In the genomic region with DNA sequence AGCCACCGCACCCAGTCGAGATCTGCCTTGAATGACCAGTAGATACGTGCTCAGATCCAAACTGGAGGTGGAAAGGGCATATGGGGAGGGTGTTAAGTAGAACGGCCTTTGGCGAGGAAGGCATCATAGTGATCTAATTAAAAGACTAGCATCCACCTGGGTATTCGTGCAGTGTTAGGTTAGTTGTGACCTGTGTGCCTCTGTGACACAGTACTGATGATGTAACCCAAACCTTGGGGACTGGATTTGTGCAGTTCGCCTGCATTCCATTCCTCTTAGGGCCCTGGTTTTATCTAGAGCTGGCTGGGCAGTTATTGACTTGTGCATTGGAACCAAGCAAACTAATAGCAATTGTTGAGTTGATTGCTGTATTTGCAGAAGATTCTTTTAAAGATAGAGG, we compare ENCODE assay signal across 34 cellular contexts. TPM values are rescaled to one million over a fixed set of nuclear protein-coding genes. Genes with fewer than 3 reads are reported as not detected.
DNase-seq lines count a peak whose midpoint lies in the region; ATAC-seq, FAIRE-seq and TF ChIP-seq lines count a peak whose summit lies in the region.
"Had no signal": no experiment of that assay in that cellular context is flagged by ENCODE, and none has a peak within 500 bp of the region (broad histone marks: within the 10 kb centered on the region; RNA-seq: fewer than 3 reads in every experiment).

No MANE protein-coding gene starts in this region.

- H3K36me3 ChIP-seq in H1 (ENCODE audit: control insufficient read depth in 2 of 4, insufficient read depth in 4 of 4, low read length in 3 of 4) (no peaks in the 10 kb centered on the region), right lobe of liver (no peaks in the 10 kb centered on the region)
- H3K36me3 ChIP-seq: sigmoid colon had no signal

- H3K79me2 ChIP-seq in H1 (ENCODE audit: control insufficient read depth in 1 of 2, insufficient read depth in 2 of 2, low read length in 2 of 2) = no peaks in the 10 kb centered on the region

- H4K91ac ChIP-seq in H1 (replicated peaks; ENCODE audit: insufficient read length, low read length) = no peak overlapping the region

- 88% methylated on average over 7 of the region's 7 CpGs; no CpG with 5 or more reads in 1 of the 2 experiments for WGBS in H1 (ENCODE audit: extremely low coverage in 1 of 2, insufficient coverage in 1 of 2, insufficient read length in 1 of 2, insufficient replicate concordance in 2 of 2, low coverage in 1 of 2, low lambda C conversion rate in 2 of 2, missing lambda C conversion rate in 1 of 2), 2 experiments
- WGBS in right lobe of liver (ENCODE audit: insufficient coverage, low coverage, low lambda C conversion rate, missing lambda C conversion rate) = 74% methylated on average over 7 of the region's 7 CpGs

- TF ChIP-seq CTCF in H1 (IDR thresholded peaks at IDR 0.05; ENCODE audit: control extremely low read depth in 1 of 3, insufficient read depth in 1 of 3, low read depth in 1 of 3, low read length in 3 of 3) (no peak), right lobe of liver (IDR thresholded peaks at IDR 0.05) (no peak)

- no peak for FAIRE-seq in H1 (lab: Jason Lieb, UNC)
- FAIRE-seq: astrocyte, GM12891, keratinocyte, RCC 7860, TTC549, urothelium cell line had no signal

- no peak overlapping the region for H2BK20ac ChIP-seq in H1 (ENCODE audit: low read length)

- CTCF ChIA-PET in H1 (lab: Charles Lee; ENCODE audit: partially characterized antibody) = interaction anchor here (0.5 kb wide), 1 partner anchor 27 kb away, joined by 3 read pairs; no protein-coding TSS in a partner anchor

- POLR2A ChIA-PET in H1 (lab: Charles Lee; ENCODE audit: partially characterized antibody) = no interaction called here

- intact Hi-C loops in right lobe of liver (cut with DNase I) = no loop called here

- no peak overlapping the region for H2AFZ ChIP-seq in H1 (ENCODE audit: low read length)

- H3K27me3 ChIP-seq in H1 (replicated peaks in 1 of 4; ENCODE audit: control insufficient read depth in 3 of 4, extremely low read depth in 1 of 4, insufficient read depth in 3 of 4, low read length in 3 of 4) (no peaks in the 10 kb centered on the region), right lobe of liver (no peaks in the 10 kb centered on the region)
- H3K27me3 ChIP-seq: dorsolateral prefrontal cortex, sigmoid colon had no signal

- DNase-seq in SIG-M5 treated with dmso at 0.1 percent for 504 hours (lab: John Stamatoyannopoulos, UW; ENCODE audit: unreplicated experiment) (peak; percentile 69), SIG-M5 (lab: John Stamatoyannopoulos, UW) (no peak), H1 (ENCODE audit: low read depth in 1 of 2, low spot score in 2 of 2) (no peak), right lobe of liver (no peak), activated gamma-delta T cell (lab: John Stamatoyannopoulos, UW) (no peak), occipital lobe (lab: John Stamatoyannopoulos, UW) (no peak), NCI-H2196 (lab: John Stamatoyannopoulos, UW; ENCODE audit: unreplicated experiment) (no peak)
- DNase-seq: activated CD4-positive, CD25-positive, alpha-beta regulatory T cell treated with anti-CD3 and anti-CD28 coated beads, Interleukin-2, amount 50 U/mL, for 72 hours; activated CD8-positive, alpha-beta T cell treated with anti-CD3 and anti-CD28 coated beads for 36 hours; activated T-cell treated with anti-CD3 and anti-CD28 coated beads for 4 hours; CD4-positive, CD25-positive, alpha-beta regulatory T cell; dorsolateral prefrontal cortex; HCEC 1CT; mucosa of descending colon; NCI-H1417 treated with DMSO at 0.1 percent for 48 hours; posterior cingulate gyrus; sigmoid colon; stimulated activated CD4-positive, alpha-beta T cell treated with anti-CD3 and anti-CD28 coated beads, Interleukin-4, amount 100 ng/mL, for 4 hours; T-cell had no signal

- no peak overlapping the region for H2BK15ac ChIP-seq in H1 (ENCODE audit: low read length)

- H3K4me2 ChIP-seq in H1 (ENCODE audit: insufficient read depth in 1 of 2, low read depth in 2 of 2, low read length in 2 of 2) = no peak overlapping the region
- H3K4me2 ChIP-seq: KMS-11 had no signal

- no peak overlapping the region for H2BK5ac ChIP-seq in H1 (ENCODE audit: low read depth, low read length)

- H3K4ac ChIP-seq in H1 (replicated peaks; ENCODE audit: insufficient read length, low read depth, low read length) = no peak overlapping the region

- H4K5ac ChIP-seq in H1 (ENCODE audit: insufficient read length, low read depth, low read length) = no peak overlapping the region

- peak in 3 of 4 donors; percentile 13 to 94 (median 63) for ATAC-seq in right lobe of liver
- no peak for ATAC-seq in HG02840 (IDR thresholded peaks at IDR 0.05; ENCODE audit: low FRiP score, unreplicated experiment)
- ATAC-seq: activated CD8-positive, alpha-beta T cell treated with anti-CD3 and anti-CD28 coated beads for 36 hours; mucosa of descending colon; stimulated activated memory B cell treated with anti-CD40 and anti-IgM and Interleukin-4, amounts not matched to agents 10 μg/mL and 1 μg/mL and 100 μg/mL, for 72 hours; T-cell had no signal

- H3K56ac ChIP-seq in H1 (replicated peaks; ENCODE audit: insufficient read length, low read depth, low read length) = no peak overlapping the region

- no peaks in the 10 kb centered on the region for H3K79me1 ChIP-seq in H1 (ENCODE audit: low read depth, low read length)

- H3K27ac ChIP-seq in H1 (ENCODE audit: low read depth, low read length) (no peak overlapping the region), right lobe of liver (no peak overlapping the region)
- H3K27ac ChIP-seq: dorsolateral prefrontal cortex, KMS-11, sigmoid colon had no signal

- no peaks in the 10 kb centered on the region for H3K23me2 ChIP-seq in H1 (ENCODE audit: low read depth, low read length)

- H3K9ac ChIP-seq in H1 (replicated peaks in 1 of 4; ENCODE audit: extremely low read depth in 1 of 4, low read depth in 3 of 4, low read length in 3 of 4) = no peak overlapping the region
- H3K9ac ChIP-seq: KMS-11 had no signal

- no peak overlapping the region for H3K4me3 ChIP-seq in H1 (ENCODE audit: extremely low read depth in 1 of 4, insufficient read depth in 2 of 4, low read depth in 3 of 4, low read length in 4 of 4)
- no peak overlapping the region for H3K4me3 ChIP-seq in right lobe of liver
- H3K4me3 ChIP-seq: dorsolateral prefrontal cortex, mucosa of descending colon, sigmoid colon had no signal

- 0 out of 2 replicates have a peak overlapping the region, but pooled peaks have one; percentile 65 for H2AK5ac ChIP-seq in H1 (ENCODE audit: low read depth, low read length)

- H4K20me1 ChIP-seq in H1 (replicated peaks in 1 of 2; ENCODE audit: control insufficient read depth in 1 of 2, insufficient read depth in 2 of 2, low read length in 2 of 2) = no peaks in the 10 kb centered on the region

- TF ChIP-seq POLR2A in H1 (IDR thresholded peaks at IDR 0.05; ENCODE audit: control extremely low read depth in 1 of 2, low read depth in 2 of 2, low read length in 2 of 2) (no peak), right lobe of liver (IDR thresholded peaks at IDR 0.05) (no peak)

- H2BK12ac ChIP-seq in H1 (ENCODE audit: low read depth, low read length) = no peak overlapping the region

- TF ChIP-seq EP300 in H1 (IDR thresholded peaks at IDR 0.05; ENCODE audit: borderline replicate concordance in 1 of 2, low read depth in 2 of 2, low read length in 2 of 2) = no peak

- TF ChIP-seq RAD21 in H1 (IDR thresholded peaks at IDR 0.05 in 1 of 2, conservative IDR thresholded peaks at IDR 0.05 in 1 of 2; ENCODE audit: low read depth in 2 of 2, low read length in 2 of 2) = no peak

- H2BK120ac ChIP-seq in H1 (replicated peaks; ENCODE audit: low read depth, low read length) = no peak overlapping the region

- no peak overlapping the region for H4K8ac ChIP-seq in H1 (ENCODE audit: extremely low read depth, insufficient read depth, low read length)

- H3K9me3 ChIP-seq in H1 (ENCODE audit: insufficient read depth in 2 of 2, low read depth in 1 of 2, low read length in 1 of 2) = no peaks in the 10 kb centered on the region
- H3K9me3 ChIP-seq in right lobe of liver = no peaks in the 10 kb centered on the region
- H3K9me3 ChIP-seq: mucosa of descending colon, sigmoid colon had no signal

- H3K4me1 ChIP-seq in H1 (replicated peaks in 1 of 4; ENCODE audit: control insufficient read depth in 3 of 4, insufficient read depth in 4 of 4, low read length in 3 of 4) = no peaks in the 10 kb centered on the region
- H3K4me1 ChIP-seq in right lobe of liver = no peaks in the 10 kb centered on the region
- H3K4me1 ChIP-seq: sigmoid colon had no signal

- H3K18ac ChIP-seq in H1 (ENCODE audit: extremely low read depth, low read length) = no peak overlapping the region

- H3K23ac ChIP-seq in H1 (ENCODE audit: insufficient read length) = no peak overlapping the region

- no peak overlapping the region for H3K14ac ChIP-seq in H1 (ENCODE audit: insufficient read length)

TF ChIP-seq in H1, 55 proteins besides CTCF, POLR2A, EP300 and RAD21 (continues in another document):
- TF ChIP-seq SP1 (IDR thresholded peaks at IDR 0.05; ENCODE audit: low read depth, low read length) = no peak
- no peak for TF ChIP-seq CBX5 (IDR thresholded peaks at IDR 0.05; ENCODE audit: low read depth, low read length)

RNA-seq across cellular contexts. Expression of gene SNX29, which starts 47.9 kb away (rescaled TPM):
- 8.7 and 8.9 TPM in 2 replicates for total RNA-seq in H1 (2021; fragmentation: NEBNext Ultra II Directional; extraction: Animal tissue kit (Norgen Biotek cat#: 25700))
- 1.7 and 2.2 TPM in 2 replicates for polyA plus RNA-seq in H1 (2011; rRNA removed)
- polyA plus RNA-seq in H1 (2011; cell fraction: cytosol; rRNA removed) = 2.4 TPM
- 3.7 TPM for polyA plus RNA-seq in H1 (2011; cell fraction: nucleus; rRNA removed)
- 2.4 to 3.1 TPM (median 2.6 TPM) in 4 replicates for polyA plus RNA-seq in H1 (2012, experiment 1 of 2)
- polyA plus RNA-seq in H1 (2012, experiment 2 of 2) = 2.1 TPM
- polyA plus RNA-seq in H1 (2013, experiment 1 of 2) = 2.0 TPM
- 1.8 TPM for polyA plus RNA-seq in H1 (2013, experiment 2 of 2)
- 16.2 and 21.7 TPM in 2 replicates for polyA minus RNA-seq in H1 (2011; rRNA and poly(A)+ RNA removed)
- 3.7 TPM for polyA minus RNA-seq in H1 (2011; cell fraction: cytosol; rRNA and poly(A)+ RNA removed)
- polyA minus RNA-seq in H1 (2011; cell fraction: nucleus; rRNA and poly(A)+ RNA removed) = 23.8 TPM
- total RNA-seq in right lobe of liver = 1 to 10 TPM; 5.1 to 9.8 (median 8.1) TPM
- total RNA-seq in occipital lobe = 13.6 TPM

RNA-seq across cellular contexts. Expression of gene TNFRSF17, which starts 59.4 kb away (rescaled TPM):
- not detected in 2 replicates for total RNA-seq in H1 (2021; fragmentation: NEBNext Ultra II Directional; extraction: Animal tissue kit (Norgen Biotek cat#: 25700))
- not detected in 2 replicates for polyA plus RNA-seq in H1 (2011; rRNA removed)
- not detected for polyA plus RNA-seq in H1 (2011; cell fraction: cytosol; rRNA removed)
- polyA plus RNA-seq in H1 (2011; cell fraction: nucleus; rRNA removed) = not detected
- polyA plus RNA-seq in H1 (2012, experiment 1 of 2) = not detected in 4 replicates
- not detected for polyA plus RNA-seq in H1 (2012, experiment 2 of 2)
- polyA plus RNA-seq in H1 (2013, experiment 1 of 2) = not detected
- polyA plus RNA-seq in H1 (2013, experiment 2 of 2) = not detected
- not detected in 2 replicates for polyA minus RNA-seq in H1 (2011; rRNA and poly(A)+ RNA removed)
- not detected for polyA minus RNA-seq in H1 (2011; cell fraction: cytosol; rRNA and poly(A)+ RNA removed)
- polyA minus RNA-seq in H1 (2011; cell fraction: nucleus; rRNA and poly(A)+ RNA removed) = not detected
- total RNA-seq in right lobe of liver (under 1 TPM in 1 of 6 experiments, not detected in 5; 0.44 TPM), occipital lobe (not detected)
- total RNA-seq: A172; activated CD8-positive, alpha-beta T cell treated with anti-CD3 and anti-CD28 coated beads for 36 hours; astrocyte; CD4-positive, CD25-positive, alpha-beta regulatory T cell; dorsolateral prefrontal cortex; HT1080; lung microvascular endothelial cell; NCI-H460; neural crest cell; sigmoid colon; SK-MEL-5 had no signal
- polyA plus RNA-seq: CD4-positive, CD25-positive, alpha-beta regulatory T cell; keratinocyte had no signal
